ENCODE assay signal across 8 cellular contexts in genomic region chr22:40178417-40179409, GRCh38.
DNase-seq lines count a peak whose midpoint lies in the region; TF ChIP-seq lines count a peak whose summit lies in the region.

No MANE protein-coding gene starts in this region.

- peak; percentile 3 to 20 for DNase-seq in SHP77 (lab: John Stamatoyannopoulos, UW)
- no peak for DNase-seq in SHP77 treated with DMSO at 0.1 percent for 48 hours (lab: John Stamatoyannopoulos, UW)
- DNase-seq in NCI-H345 (lab: John Stamatoyannopoulos, UW) = peak; percentile 27
- no peak for DNase-seq in activated T-cell treated with anti-CD3 and anti-CD28 coated beads, Interleukin-2, amount 50 U/mL, for 24 hours
- peak; percentile 58 for DNase-seq in fibroblast of pulmonary artery (ENCODE audit: low read depth)
- no peak for DNase-seq in UCSD-AML1 (lab: John Stamatoyannopoulos, UW; ENCODE audit: unreplicated experiment)
- DNase-seq in T-helper 9 cell = no peak

- no peaks in the 10 kb centered on the region for H3K9me3 Mint-ChIP-seq in activated T-cell treated with anti-CD3 and anti-CD28 coated beads, Interleukin-2, amount 50 U/mL, for 24 hours
- no peaks in the 10 kb centered on the region for H3K9me3 Mint-ChIP-seq in nephron

- H3K4me1 Mint-ChIP-seq in activated T-cell treated with anti-CD3 and anti-CD28 coated beads, Interleukin-2, amount 50 U/mL, for 24 hours (ENCODE audit: low read depth) = peaks cover 67% of the 10 kb centered on the region
- H3K4me1 Mint-ChIP-seq in nephron = peaks cover 58% of the 10 kb centered on the region

- H3K36me3 Mint-ChIP-seq in activated T-cell treated with anti-CD3 and anti-CD28 coated beads, Interleukin-2, amount 50 U/mL, for 24 hours (ENCODE audit: low read depth) = peaks cover 18% of the 10 kb centered on the region
- no peaks in the 10 kb centered on the region for H3K36me3 Mint-ChIP-seq in nephron (ENCODE audit: low read depth)

- TF ChIP-seq CTCF in fibroblast of pulmonary artery (IDR thresholded peaks at IDR 0.05; ENCODE audit: low read length, missing control alignments) (no peak), nephron (IDR thresholded peaks at IDR 0.05; ENCODE audit: unreplicated experiment in 3 of 3) (no peak)

- H3K27ac Mint-ChIP-seq in activated T-cell treated with anti-CD3 and anti-CD28 coated beads, Interleukin-2, amount 50 U/mL, for 24 hours = peak overlapping the region; percentile 98
- peak overlapping the region; percentile 94 to 97 (median 95) for H3K27ac Mint-ChIP-seq in nephron

- peak overlapping the region; percentile 88 for H3K4me3 Mint-ChIP-seq in activated T-cell treated with anti-CD3 and anti-CD28 coated beads, Interleukin-2, amount 50 U/mL, for 24 hours
- H3K4me3 Mint-ChIP-seq in nephron = peak overlapping the region; percentile 86 to 93 (median 92)

- peak overlapping the region; percentile 63 for H3K4me3 ChIP-seq in fibroblast of pulmonary artery (replicated peaks; ENCODE audit: low read depth, low read length)

- H3K27me3 Mint-ChIP-seq in activated T-cell treated with anti-CD3 and anti-CD28 coated beads, Interleukin-2, amount 50 U/mL, for 24 hours = no peaks in the 10 kb centered on the region
- H3K27me3 Mint-ChIP-seq in nephron (ENCODE audit: low read depth) = no peaks in the 10 kb centered on the region

Comparison
In these comparisons a context has a peak if more than half of its experiments do, and no peak if none do; other contexts are left out.
1. DNase-seq: peak in SHP77 (2 of 2), NCI-H345 (single experiment) and fibroblast of pulmonary artery (single experiment); none in SHP77 treated with DMSO at 0.1 percent for 48 hours (single experiment), activated T-cell treated with anti-CD3 and anti-CD28 coated beads, Interleukin-2, amount 50 U/mL, for 24 hours (single experiment), UCSD-AML1 (single experiment) and T-helper 9 cell (single experiment).